ENCODE assay signal across 1 cellular context in the genomic region with DNA sequence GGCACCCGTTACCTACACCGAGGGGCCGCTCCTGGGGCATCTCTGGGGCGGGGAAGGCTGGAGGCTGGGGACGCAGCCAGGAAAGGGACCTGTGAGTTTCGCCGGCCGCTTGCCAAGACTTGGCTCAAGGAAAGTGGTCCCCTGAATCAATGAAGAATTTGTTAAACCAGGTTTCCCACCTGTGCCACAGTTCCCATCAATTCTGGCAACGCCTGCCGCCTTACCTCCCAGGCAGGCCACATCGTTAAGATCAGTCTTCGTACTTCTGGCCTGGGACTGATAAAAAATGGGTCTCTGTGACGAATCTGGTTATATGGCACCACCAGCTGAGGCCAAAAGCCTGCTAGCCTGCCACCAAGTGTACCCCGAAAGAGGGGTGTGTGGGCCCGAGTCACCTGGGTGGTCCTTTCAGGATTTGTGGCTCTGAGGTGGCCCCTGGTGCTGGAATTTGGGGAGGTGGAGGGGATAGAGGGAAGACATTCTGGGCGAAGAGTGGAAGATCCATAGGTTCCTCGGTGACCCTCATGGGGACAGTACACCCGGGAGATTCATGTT.
TF ChIP-seq lines count a peak whose summit lies in the region.

No MANE protein-coding gene starts in this region.

TF ChIP-seq in HepG2, 621 proteins besides CTCF, POLR2A, EP300 and RAD21 (continued from another document):
- TF ChIP-seq ZNF580 (CRISPR knock-in tag; IDR thresholded peaks at IDR 0.05; ENCODE audit: borderline replicate concordance, low read depth) (peak; percentile 11; the same call in 1 of the 2 replicates), AKAP8 (CRISPR knock-in tag; IDR thresholded peaks at IDR 0.05) (no peak), ZNF546 (CRISPR knock-in tag; conservative IDR thresholded peaks at IDR 0.05) (no peak), NR2F6 (IDR thresholded peaks at IDR 0.05) (no peak), NR2F6 (CRISPR knock-in tag; IDR thresholded peaks at IDR 0.05) (no peak), ZC3H4 (CRISPR knock-in tag; IDR thresholded peaks at IDR 0.05; ENCODE audit: borderline replicate concordance) (no peak), ZUFSP (CRISPR knock-in tag; IDR thresholded peaks at IDR 0.05; ENCODE audit: borderline replicate concordance) (no peak), SCMH1 (CRISPR knock-in tag; IDR thresholded peaks at IDR 0.05; ENCODE audit: borderline replicate concordance) (no peak), ARNTL (CRISPR knock-in tag; IDR thresholded peaks at IDR 0.05) (peak; percentile 13; the same call in 1 of the 2 replicates), ZNF607 (CRISPR knock-in tag; IDR thresholded peaks at IDR 0.05; ENCODE audit: borderline replicate concordance) (peak; percentile 64; the same call in 1 of the 2 replicates), SOX5 (CRISPR knock-in tag; IDR thresholded peaks at IDR 0.05; ENCODE audit: borderline replicate concordance) (no peak), THAP9 (CRISPR knock-in tag; IDR thresholded peaks at IDR 0.05; ENCODE audit: borderline replicate concordance) (no peak), NFE2 (CRISPR knock-in tag; IDR thresholded peaks at IDR 0.05) (no peak), ZZZ3 (CRISPR knock-in tag; IDR thresholded peaks at IDR 0.05; ENCODE audit: borderline replicate concordance) (no peak), RELA (CRISPR knock-in tag; IDR thresholded peaks at IDR 0.05) (no peak), ZSCAN20 (CRISPR knock-in tag; IDR thresholded peaks at IDR 0.05; ENCODE audit: borderline replicate concordance) (no peak), ZBTB1 (CRISPR knock-in tag; IDR thresholded peaks at IDR 0.05; ENCODE audit: borderline replicate concordance) (0 out of 2 replicates have a peak, but pooled peaks have one; percentile 65), ZNF552 (CRISPR knock-in tag; IDR thresholded peaks at IDR 0.05; ENCODE audit: borderline replicate concordance) (no peak), ZNF256 (CRISPR knock-in tag; conservative IDR thresholded peaks at IDR 0.05) (no peak)
- TF ChIP-seq, protein P1, sequence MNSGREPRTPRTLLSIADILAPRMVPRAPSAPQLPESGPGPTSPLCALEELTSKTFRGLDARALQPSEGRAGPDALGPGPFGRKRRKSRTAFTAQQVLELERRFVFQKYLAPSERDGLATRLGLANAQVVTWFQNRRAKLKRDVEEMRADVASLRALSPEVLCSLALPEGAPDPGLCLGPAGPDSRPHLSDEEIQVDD (CRISPR knock-in tag; IDR thresholded peaks at IDR 0.05; ENCODE audit: borderline replicate concordance): peak; percentile 48; the same call in 1 of the 2 replicates
- TF ChIP-seq, protein P2, sequence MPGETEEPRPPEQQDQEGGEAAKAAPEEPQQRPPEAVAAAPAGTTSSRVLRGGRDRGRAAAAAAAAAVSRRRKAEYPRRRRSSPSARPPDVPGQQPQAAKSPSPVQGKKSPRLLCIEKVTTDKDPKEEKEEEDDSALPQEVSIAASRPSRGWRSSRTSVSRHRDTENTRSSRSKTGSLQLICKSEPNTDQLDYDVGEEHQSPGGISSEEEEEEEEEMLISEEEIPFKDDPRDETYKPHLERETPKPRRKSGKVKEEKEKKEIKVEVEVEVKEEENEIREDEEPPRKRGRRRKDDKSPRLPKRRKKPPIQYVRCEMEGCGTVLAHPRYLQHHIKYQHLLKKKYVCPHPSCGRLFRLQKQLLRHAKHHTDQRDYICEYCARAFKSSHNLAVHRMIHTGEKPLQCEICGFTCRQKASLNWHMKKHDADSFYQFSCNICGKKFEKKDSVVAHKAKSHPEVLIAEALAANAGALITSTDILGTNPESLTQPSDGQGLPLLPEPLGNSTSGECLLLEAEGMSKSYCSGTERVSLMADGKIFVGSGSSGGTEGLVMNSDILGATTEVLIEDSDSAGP (CRISPR knock-in tag; IDR thresholded peaks at IDR 0.05; ENCODE audit: borderline replicate concordance): peak; percentile 58; the same call in 1 of the 2 replicates
- TF ChIP-seq, protein P3, sequence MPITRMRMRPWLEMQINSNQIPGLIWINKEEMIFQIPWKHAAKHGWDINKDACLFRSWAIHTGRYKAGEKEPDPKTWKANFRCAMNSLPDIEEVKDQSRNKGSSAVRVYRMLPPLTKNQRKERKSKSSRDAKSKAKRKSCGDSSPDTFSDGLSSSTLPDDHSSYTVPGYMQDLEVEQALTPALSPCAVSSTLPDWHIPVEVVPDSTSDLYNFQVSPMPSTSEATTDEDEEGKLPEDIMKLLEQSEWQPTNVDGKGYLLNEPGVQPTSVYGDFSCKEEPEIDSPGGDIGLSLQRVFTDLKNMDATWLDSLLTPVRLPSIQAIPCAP (CRISPR knock-in tag; IDR thresholded peaks at IDR 0.05; ENCODE audit: low read depth): no peak
